In the genomic region with DNA sequence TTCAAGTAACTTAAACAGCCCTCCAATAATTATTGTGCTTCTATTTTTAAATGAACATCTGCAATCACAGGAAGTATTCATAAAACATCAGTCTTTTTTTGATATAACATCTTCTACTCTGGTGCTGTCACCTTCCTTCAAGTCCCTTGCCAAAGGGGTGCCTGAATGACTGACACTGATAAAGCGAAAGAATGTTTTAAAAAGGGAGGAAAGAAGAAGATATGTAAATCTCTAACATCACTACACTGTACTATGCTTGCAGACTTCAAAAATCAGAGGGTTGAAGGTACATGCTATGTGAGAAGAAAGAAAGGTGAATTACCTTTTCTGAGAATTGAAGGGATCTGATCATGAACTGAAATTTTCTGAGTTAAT, we compare ENCODE assay signal across 20 cellular contexts.
DNase-seq lines count a peak whose midpoint lies in the region; ATAC-seq and TF ChIP-seq lines count a peak whose summit lies in the region.
"Had no signal": no experiment of that assay in that cellular context is flagged by ENCODE, and none has a peak within 500 bp of the region (broad histone marks: within the 10 kb centered on the region; RNA-seq: fewer than 3 reads in every experiment).

No MANE protein-coding gene starts in this region.

- H3K9me3 ChIP-seq in HUES6 (ENCODE audit: control insufficient read depth, insufficient read depth, low read depth, low read length) (peaks cover 4% of the 10 kb centered on the region; the same call in 1 of the 2 replicates), heart left ventricle (peaks cover 0 to 8% (median 0%) of the 10 kb centered on the region in 12 donors)

- H3K23ac ChIP-seq in mesendoderm (ENCODE audit: low read length) = no peak overlapping the region

- no peak overlapping the region for H4K8ac ChIP-seq in mesendoderm (ENCODE audit: low read depth, low read length)

- POLR2A ChIA-PET in WTC11 (lab: Charles Lee) = no interaction called here

- H3K79me2 ChIP-seq in GM23338 (replicated peaks; ENCODE audit: insufficient read depth) = no peaks in the 10 kb centered on the region
- no peaks in the 10 kb centered on the region for H3K79me2 ChIP-seq in mesendoderm (ENCODE audit: control insufficient read depth, insufficient read depth, low read length)

- H3K9me2 ChIP-seq in GM23338 (ENCODE audit: insufficient read depth) = peaks cover 7% of the 10 kb centered on the region

- no peak overlapping the region for H4K5ac ChIP-seq in mesendoderm (ENCODE audit: low read length)

- no peak overlapping the region for H3K4me2 ChIP-seq in GM23338
- H3K4me2 ChIP-seq in mesendoderm (ENCODE audit: low read length) = no peak overlapping the region
- H3K4me2 ChIP-seq: BLaER1 had no signal

- H3K4me3 ChIP-seq in GM23338 (no peak overlapping the region), HUES6 (ENCODE audit: low read depth, low read length) (no peak overlapping the region), mesendoderm (ENCODE audit: low read length) (no peak overlapping the region), heart left ventricle (no peak overlapping the region)
- H3K4me3 ChIP-seq: BLaER1, GM23248 had no signal

- TF ChIP-seq POLR2A in heart left ventricle (IDR thresholded peaks at IDR 0.05) = no peak

- H3K9me3 Mint-ChIP-seq in GM23338 (peaks cover 30% of the 10 kb centered on the region), WTC11 (peaks cover 30% of the 10 kb centered on the region)
- H3K9me3 Mint-ChIP-seq: CD8-positive, alpha-beta T cell had no signal

- peaks cover 16% of the 10 kb centered on the region for H3K4me1 ChIP-seq in GM23338 (ENCODE audit: insufficient read depth)
- H3K4me1 ChIP-seq in HUES6 (ENCODE audit: control insufficient read depth, insufficient read depth, low read length) = peaks cover 26% of the 10 kb centered on the region
- H3K4me1 ChIP-seq in mesendoderm (ENCODE audit: control insufficient read depth, low read depth, low read length) = peaks cover 3% of the 10 kb centered on the region
- H3K4me1 ChIP-seq in heart left ventricle = peaks cover 0 to 3% (median 0%) of the 10 kb centered on the region in 12 donors

- H3K27me3 Mint-ChIP-seq in GM23338 (ENCODE audit: insufficient read depth, low read depth, poor library complexity) (peaks cover 3% of the 10 kb centered on the region), WTC11 (ENCODE audit: low read depth) (peaks cover 4% of the 10 kb centered on the region)

- H2BK5ac ChIP-seq in mesendoderm (ENCODE audit: low read length) = no peak overlapping the region

- no peaks in the 10 kb centered on the region for H4K20me1 ChIP-seq in GM23338 (replicated peaks; ENCODE audit: insufficient read depth)
- H4K20me1 ChIP-seq: BLaER1 had no signal

- H3K79me1 ChIP-seq in mesendoderm (ENCODE audit: low read length) = no peaks in the 10 kb centered on the region

- H2BK15ac ChIP-seq in mesendoderm (replicated peaks; ENCODE audit: low read depth) = no peak overlapping the region

- peaks cover 5% of the 10 kb centered on the region; the same call in 1 of the 2 replicates for H3F3A ChIP-seq in GM23338 (replicated peaks; ENCODE audit: low read depth)

- H3K4me3 Mint-ChIP-seq in GM23338 (no peak overlapping the region), WTC11 (no peak overlapping the region)
- H3K4me3 Mint-ChIP-seq: B cell; CD4-positive, CD25-positive, alpha-beta regulatory T cell; CD8-positive, alpha-beta T cell had no signal

- H3K27ac ChIP-seq in GM23338 (ENCODE audit: low read depth) (peak overlapping the region; percentile 43), HUES6 (ENCODE audit: low read depth, low read length) (peak overlapping the region; percentile 62; the same call in 1 of the 2 replicates), mesendoderm (ENCODE audit: low read depth, low read length) (no peak overlapping the region), heart left ventricle (no peak overlapping the region)
- H3K27ac ChIP-seq: 22Rv1, BLaER1, C4-2B, GM23248 had no signal

- H3K56ac ChIP-seq in mesendoderm (ENCODE audit: low read length) = no peak overlapping the region

- H3K36me3 Mint-ChIP-seq in GM23338 (ENCODE audit: low read depth) (peaks cover 36% of the 10 kb centered on the region), WTC11 (peaks cover 23% of the 10 kb centered on the region)
- H3K36me3 Mint-ChIP-seq: CD4-positive, CD25-positive, alpha-beta regulatory T cell; CD8-positive, alpha-beta T cell had no signal

- no peak overlapping the region for H3K18ac ChIP-seq in mesendoderm (ENCODE audit: low read length)

- peaks cover 7% of the 10 kb centered on the region; the same call in 1 of the 2 replicates for H3K36me3 ChIP-seq in GM23338 (ENCODE audit: insufficient read depth)
- no peaks in the 10 kb centered on the region for H3K36me3 ChIP-seq in HUES6 (ENCODE audit: control insufficient read depth, insufficient read depth, low read length)
- H3K36me3 ChIP-seq in mesendoderm (ENCODE audit: control insufficient read depth, insufficient read depth, low read length) = no peaks in the 10 kb centered on the region
- H3K36me3 ChIP-seq in heart left ventricle = no peaks in the 10 kb centered on the region
- H3K36me3 ChIP-seq: BLaER1 had no signal

- no peak overlapping the region for H2AFZ ChIP-seq in GM23338
- H2AFZ ChIP-seq: GM23248 had no signal

- no peak overlapping the region for H2AK5ac ChIP-seq in mesendoderm (ENCODE audit: low read length)

- no peak overlapping the region for H3K9ac ChIP-seq in HUES6 (ENCODE audit: low read length)
- H3K9ac ChIP-seq in mesendoderm (ENCODE audit: low read length) = no peak overlapping the region
- H3K9ac ChIP-seq: BLaER1, GM23248 had no signal

- ATAC-seq in GM23338 (peak; percentile 55), WTC11 (no peak; the same call in 1 of the 2 replicates), heart left ventricle (no peak), GM18873 (IDR thresholded peaks at IDR 0.05; ENCODE audit: low FRiP score, unreplicated experiment) (no peak)
- ATAC-seq: CD8-positive, alpha-beta T cell had no signal

- H2BK120ac ChIP-seq in mesendoderm (ENCODE audit: low read depth, low read length) = no peak overlapping the region

- intact Hi-C loops in heart left ventricle (cut with DNase I) = no loop called here

- H3K27me3 ChIP-seq in GM23338 (ENCODE audit: insufficient read depth) (no peaks in the 10 kb centered on the region), HUES6 (ENCODE audit: control insufficient read depth, insufficient read depth, low read length) (no peaks in the 10 kb centered on the region), mesendoderm (ENCODE audit: insufficient read depth, low read length, poor library complexity) (no peaks in the 10 kb centered on the region), heart left ventricle (peaks cover 0 to 4% (median 0%) of the 10 kb centered on the region in 9 donors)
- H3K27me3 ChIP-seq: BLaER1 had no signal

- WGBS in mesendoderm (ENCODE audit: extremely low coverage, insufficient coverage, low lambda C conversion rate) = no CpG with 5 or more reads among the region's 1 CpG
- WGBS in heart left ventricle, 4 donors = 71 to 89% (median 82%) methylated on average over 1 of the region's 1 CpG

- no peak overlapping the region for H3K4ac ChIP-seq in mesendoderm (ENCODE audit: low read depth, low read length)

- no peak for TF ChIP-seq CTCF in GM23338 (conservative IDR thresholded peaks at IDR 0.05; ENCODE audit: low read depth in 2 of 2)
- TF ChIP-seq CTCF in WTC11 (IDR thresholded peaks at IDR 0.05) = no peak
- TF ChIP-seq CTCF in heart left ventricle (IDR thresholded peaks at IDR 0.05) = no peak

- CTCF ChIA-PET in WTC11 (lab: Charles Lee) = no interaction called here

- H3K27ac Mint-ChIP-seq in GM23338 (no peak overlapping the region), WTC11 (peak overlapping the region; percentile 3; the same call in 1 of the 2 replicates)
- H3K27ac Mint-ChIP-seq: B cell; CD4-positive, CD25-positive, alpha-beta regulatory T cell; CD8-positive, alpha-beta T cell had no signal

- DNase-seq in GM23338 (ENCODE audit: low spot score) (no peak), WTC11 (ENCODE audit: low spot score) (no peak), mesendoderm (peak; percentile 21), GDM1 (lab: John Stamatoyannopoulos, UW) (no peak), heart left ventricle (no peak), NCI-H1417 (lab: John Stamatoyannopoulos, UW) (no peak)
- DNase-seq: CD4-positive, CD25-positive, alpha-beta regulatory T cell; CD8-positive, alpha-beta T cell; DMS 273 treated with DMSO at 0.1 percent for 48 hours; DMS79; EL; GF-D8; GM23248; HCEC 1CT had no signal

- peaks cover 24% of the 10 kb centered on the region for H3K4me1 Mint-ChIP-seq in GM23338
- H3K4me1 Mint-ChIP-seq in WTC11 = peaks cover 30% of the 10 kb centered on the region
- H3K4me1 Mint-ChIP-seq: B cell; CD4-positive, CD25-positive, alpha-beta regulatory T cell had no signal

TF ChIP-seq in GM23338, 12 proteins besides CTCF, POLR2A, EP300 and RAD21:
- TF ChIP-seq CREB1 (CRISPR knock-in tag; IDR thresholded peaks at IDR 0.05; ENCODE audit: low read depth) = no peak
- no peak for TF ChIP-seq ZNF114 (CRISPR knock-in tag; IDR thresholded peaks at IDR 0.05)
- no peak for TF ChIP-seq EZH2phosphoT487 (IDR thresholded peaks at IDR 0.05; ENCODE audit: unreplicated experiment)
TF ChIP-seq in GM23338: peak in this region for 0.

TF ChIP-seq in WTC11, 78 proteins besides CTCF, POLR2A, EP300 and RAD21 (continues in another document):
- TF ChIP-seq TP53 (CRISPR knock-in tag; IDR thresholded peaks at IDR 0.05) (no peak), ZBTB21 (CRISPR knock-in tag; IDR thresholded peaks at IDR 0.05; ENCODE audit: borderline replicate concordance) (no peak)
- TF ChIP-seq, protein P1, sequence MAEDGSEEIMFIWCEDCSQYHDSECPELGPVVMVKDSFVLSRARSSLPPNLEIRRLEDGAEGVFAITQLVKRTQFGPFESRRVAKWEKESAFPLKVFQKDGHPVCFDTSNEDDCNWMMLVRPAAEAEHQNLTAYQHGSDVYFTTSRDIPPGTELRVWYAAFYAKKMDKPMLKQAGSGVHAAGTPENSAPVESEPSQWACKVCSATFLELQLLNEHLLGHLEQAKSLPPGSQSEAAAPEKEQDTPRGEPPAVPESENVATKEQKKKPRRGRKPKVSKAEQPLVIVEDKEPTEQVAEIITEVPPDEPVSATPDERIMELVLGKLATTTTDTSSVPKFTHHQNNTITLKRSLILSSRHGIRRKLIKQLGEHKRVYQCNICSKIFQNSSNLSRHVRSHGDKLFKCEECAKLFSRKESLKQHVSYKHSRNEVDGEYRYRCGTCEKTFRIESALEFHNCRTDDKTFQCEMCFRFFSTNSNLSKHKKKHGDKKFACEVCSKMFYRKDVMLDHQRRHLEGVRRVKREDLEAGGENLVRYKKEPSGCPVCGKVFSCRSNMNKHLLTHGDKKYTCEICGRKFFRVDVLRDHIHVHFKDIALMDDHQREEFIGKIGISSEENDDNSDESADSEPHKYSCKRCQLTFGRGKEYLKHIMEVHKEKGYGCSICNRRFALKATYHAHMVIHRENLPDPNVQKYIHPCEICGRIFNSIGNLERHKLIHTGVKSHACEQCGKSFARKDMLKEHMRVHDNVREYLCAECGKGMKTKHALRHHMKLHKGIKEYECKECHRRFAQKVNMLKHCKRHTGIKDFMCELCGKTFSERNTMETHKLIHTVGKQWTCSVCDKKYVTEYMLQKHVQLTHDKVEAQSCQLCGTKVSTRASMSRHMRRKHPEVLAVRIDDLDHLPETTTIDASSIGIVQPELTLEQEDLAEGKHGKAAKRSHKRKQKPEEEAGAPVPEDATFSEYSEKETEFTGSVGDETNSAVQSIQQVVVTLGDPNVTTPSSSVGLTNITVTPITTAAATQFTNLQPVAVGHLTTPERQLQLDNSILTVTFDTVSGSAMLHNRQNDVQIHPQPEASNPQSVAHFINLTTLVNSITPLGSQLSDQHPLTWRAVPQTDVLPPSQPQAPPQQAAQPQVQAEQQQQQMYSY (CRISPR knock-in tag; IDR thresholded peaks at IDR 0.05) = no peak

Comparison
In these comparisons a context has a peak if more than half of its experiments do, and no peak if none do; other contexts are left out.
1. H3K27ac ChIP-seq: peak in GM23338 (single experiment) and HUES6 (single experiment); none in mesendoderm (single experiment) and heart left ventricle (0 of 12).